1 cellular context compared by ENCODE assay signal in genomic region chr2:197704434-197705142, GRCh38.
TF ChIP-seq lines count a peak whose summit lies in the region.

No MANE protein-coding gene starts in this region.

TF ChIP-seq in HepG2, 621 proteins besides CTCF, POLR2A, EP300 and RAD21 (continued from another document and continues in another):
- TF ChIP-seq ZNF609 (CRISPR knock-in tag; IDR thresholded peaks at IDR 0.05; ENCODE audit: borderline replicate concordance): no peak
- no peak for TF ChIP-seq TEAD2 (CRISPR knock-in tag; IDR thresholded peaks at IDR 0.05)
- TF ChIP-seq MAFK (conservative IDR thresholded peaks at IDR 0.05 in 1 of 2, IDR thresholded peaks at IDR 0.05 in 1 of 2; ENCODE audit: low read length in 2 of 2): peak; percentile 20 to 26; a peak in 2 of 4 replicates
- no peak for TF ChIP-seq SRF (IDR thresholded peaks at IDR 0.05; ENCODE audit: low read depth, low read length)
- no peak; the same call in 1 of the 2 replicates for TF ChIP-seq ZNF839 (CRISPR knock-in tag; IDR thresholded peaks at IDR 0.05; ENCODE audit: borderline replicate concordance)
- no peak for TF ChIP-seq HMGA1 (CRISPR knock-in tag; conservative IDR thresholded peaks at IDR 0.05)
- TF ChIP-seq, protein P1, sequence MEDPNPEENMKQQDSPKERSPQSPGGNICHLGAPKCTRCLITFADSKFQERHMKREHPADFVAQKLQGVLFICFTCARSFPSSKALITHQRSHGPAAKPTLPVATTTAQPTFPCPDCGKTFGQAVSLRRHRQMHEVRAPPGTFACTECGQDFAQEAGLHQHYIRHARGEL (CRISPR knock-in tag; IDR thresholded peaks at IDR 0.05): no peak
- no peak for TF ChIP-seq FOXA1 (IDR thresholded peaks at IDR 0.05)
- TF ChIP-seq FOXA1 (CRISPR knock-in tag; IDR thresholded peaks at IDR 0.05): no peak
- no peak for TF ChIP-seq PRDM4 (CRISPR knock-in tag; IDR thresholded peaks at IDR 0.05; ENCODE audit: borderline replicate concordance)
- no peak for TF ChIP-seq GPN1 (CRISPR knock-in tag; IDR thresholded peaks at IDR 0.05; ENCODE audit: borderline replicate concordance)
- no peak for TF ChIP-seq KDM6A (CRISPR knock-in tag; IDR thresholded peaks at IDR 0.05; ENCODE audit: low read depth)
- TF ChIP-seq ZFP62 (CRISPR knock-in tag; IDR thresholded peaks at IDR 0.05): no peak
- no peak for TF ChIP-seq ZNF674 (CRISPR knock-in tag; IDR thresholded peaks at IDR 0.05; ENCODE audit: low read depth)
- TF ChIP-seq TFE3 (CRISPR knock-in tag; IDR thresholded peaks at IDR 0.05): no peak
- no peak; the same call in 1 of the 2 replicates for TF ChIP-seq KAT8 (CRISPR knock-in tag; IDR thresholded peaks at IDR 0.05)
- TF ChIP-seq FOXJ3 (CRISPR knock-in tag; IDR thresholded peaks at IDR 0.05; ENCODE audit: borderline replicate concordance): 0 out of 2 replicates have a peak, but pooled peaks have one; percentile 33
- no peak for TF ChIP-seq NR2F2 (IDR thresholded peaks at IDR 0.05; ENCODE audit: borderline replicate concordance, low read depth)
- TF ChIP-seq ZNF335 (CRISPR knock-in tag; IDR thresholded peaks at IDR 0.05): no peak
- TF ChIP-seq ZNF446 (CRISPR knock-in tag; IDR thresholded peaks at IDR 0.05): 0 out of 2 replicates have a peak, but pooled peaks have one; percentile 4
- TF ChIP-seq, protein P2, sequence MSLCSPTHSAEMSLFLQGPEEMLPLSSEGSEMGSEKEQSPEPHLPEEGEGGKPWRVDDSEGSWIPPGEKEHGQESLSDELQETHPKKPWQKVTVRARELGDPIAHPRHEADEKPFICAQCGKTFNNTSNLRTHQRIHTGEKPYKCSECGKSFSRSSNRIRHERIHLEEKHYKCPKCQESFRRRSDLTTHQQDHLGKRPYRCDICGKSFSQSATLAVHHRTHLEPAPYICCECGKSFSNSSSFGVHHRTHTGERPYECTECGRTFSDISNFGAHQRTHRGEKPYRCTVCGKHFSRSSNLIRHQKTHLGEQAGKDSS (CRISPR knock-in tag; IDR thresholded peaks at IDR 0.05; ENCODE audit: borderline replicate concordance, low read depth): no peak
- TF ChIP-seq FOXK2 (IDR thresholded peaks at IDR 0.05): no peak
- peak; percentile 49 for TF ChIP-seq RNF2 (conservative IDR thresholded peaks at IDR 0.05; ENCODE audit: low read depth)
- TF ChIP-seq ZEB1 (IDR thresholded peaks at IDR 0.05; ENCODE audit: insufficient replicate concordance, low read depth): no peak
- no peak for TF ChIP-seq GABPA (IDR thresholded peaks at IDR 0.05; ENCODE audit: low read depth, low read length)
- 0 out of 2 replicates have a peak, but pooled peaks have one; percentile 7 for TF ChIP-seq GABPA (CRISPR knock-in tag; IDR thresholded peaks at IDR 0.05; ENCODE audit: low read depth)
- TF ChIP-seq ZKSCAN1 (IDR thresholded peaks at IDR 0.05; ENCODE audit: low read length): no peak
- TF ChIP-seq PAX8 (CRISPR knock-in tag; IDR thresholded peaks at IDR 0.05; ENCODE audit: borderline replicate concordance): no peak
- TF ChIP-seq ZFP41 (CRISPR knock-in tag; IDR thresholded peaks at IDR 0.05; ENCODE audit: borderline replicate concordance): no peak
- no peak for TF ChIP-seq ZNF484 (CRISPR knock-in tag; IDR thresholded peaks at IDR 0.05; ENCODE audit: borderline replicate concordance, low read depth)
- no peak for TF ChIP-seq KDM5A (IDR thresholded peaks at IDR 0.05; ENCODE audit: borderline replicate concordance, low read length)
- no peak for TF ChIP-seq POLR2AphosphoS5 (IDR thresholded peaks at IDR 0.05; ENCODE audit: low read depth, low read length)
- TF ChIP-seq CAMTA2 (CRISPR knock-in tag; IDR thresholded peaks at IDR 0.05; ENCODE audit: borderline replicate concordance): no peak
- TF ChIP-seq ZNF614 (CRISPR knock-in tag; IDR thresholded peaks at IDR 0.05; ENCODE audit: borderline replicate concordance): 0 out of 2 replicates have a peak, but pooled peaks have one; percentile 5
- TF ChIP-seq NR2F1 (CRISPR knock-in tag; IDR thresholded peaks at IDR 0.05): peak in 1 of 2 experiments; percentile 19; a peak in 1 of 4 replicates
- TF ChIP-seq ZNF841 (CRISPR knock-in tag; IDR thresholded peaks at IDR 0.05; ENCODE audit: borderline replicate concordance): no peak
- TF ChIP-seq ZNF629 (CRISPR knock-in tag; conservative IDR thresholded peaks at IDR 0.05): no peak
- TF ChIP-seq ZNF660 (CRISPR knock-in tag; IDR thresholded peaks at IDR 0.05; ENCODE audit: borderline replicate concordance, low read depth): no peak
- TF ChIP-seq CBFB (CRISPR knock-in tag; IDR thresholded peaks at IDR 0.05): no peak
- TF ChIP-seq, protein P3, sequence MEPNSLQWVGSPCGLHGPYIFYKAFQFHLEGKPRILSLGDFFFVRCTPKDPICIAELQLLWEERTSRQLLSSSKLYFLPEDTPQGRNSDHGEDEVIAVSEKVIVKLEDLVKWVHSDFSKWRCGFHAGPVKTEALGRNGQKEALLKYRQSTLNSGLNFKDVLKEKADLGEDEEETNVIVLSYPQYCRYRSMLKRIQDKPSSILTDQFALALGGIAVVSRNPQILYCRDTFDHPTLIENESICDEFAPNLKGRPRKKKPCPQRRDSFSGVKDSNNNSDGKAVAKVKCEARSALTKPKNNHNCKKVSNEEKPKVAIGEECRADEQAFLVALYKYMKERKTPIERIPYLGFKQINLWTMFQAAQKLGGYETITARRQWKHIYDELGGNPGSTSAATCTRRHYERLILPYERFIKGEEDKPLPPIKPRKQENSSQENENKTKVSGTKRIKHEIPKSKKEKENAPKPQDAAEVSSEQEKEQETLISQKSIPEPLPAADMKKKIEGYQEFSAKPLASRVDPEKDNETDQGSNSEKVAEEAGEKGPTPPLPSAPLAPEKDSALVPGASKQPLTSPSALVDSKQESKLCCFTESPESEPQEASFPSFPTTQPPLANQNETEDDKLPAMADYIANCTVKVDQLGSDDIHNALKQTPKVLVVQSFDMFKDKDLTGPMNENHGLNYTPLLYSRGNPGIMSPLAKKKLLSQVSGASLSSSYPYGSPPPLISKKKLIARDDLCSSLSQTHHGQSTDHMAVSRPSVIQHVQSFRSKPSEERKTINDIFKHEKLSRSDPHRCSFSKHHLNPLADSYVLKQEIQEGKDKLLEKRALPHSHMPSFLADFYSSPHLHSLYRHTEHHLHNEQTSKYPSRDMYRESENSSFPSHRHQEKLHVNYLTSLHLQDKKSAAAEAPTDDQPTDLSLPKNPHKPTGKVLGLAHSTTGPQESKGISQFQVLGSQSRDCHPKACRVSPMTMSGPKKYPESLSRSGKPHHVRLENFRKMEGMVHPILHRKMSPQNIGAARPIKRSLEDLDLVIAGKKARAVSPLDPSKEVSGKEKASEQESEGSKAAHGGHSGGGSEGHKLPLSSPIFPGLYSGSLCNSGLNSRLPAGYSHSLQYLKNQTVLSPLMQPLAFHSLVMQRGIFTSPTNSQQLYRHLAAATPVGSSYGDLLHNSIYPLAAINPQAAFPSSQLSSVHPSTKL (CRISPR knock-in tag; IDR thresholded peaks at IDR 0.05): no peak
- peak; percentile 50; the same call in 1 of the 2 replicates for TF ChIP-seq CHD4 (IDR thresholded peaks at IDR 0.05; ENCODE audit: borderline replicate concordance, low read length)
- TF ChIP-seq BRD4 (CRISPR knock-in tag; IDR thresholded peaks at IDR 0.05): no peak
- TF ChIP-seq SUZ12 (IDR thresholded peaks at IDR 0.05; ENCODE audit: low read depth, low read length): no peak
- TF ChIP-seq SSRP1 (CRISPR knock-in tag; IDR thresholded peaks at IDR 0.05): no peak
- TF ChIP-seq, protein P4, sequence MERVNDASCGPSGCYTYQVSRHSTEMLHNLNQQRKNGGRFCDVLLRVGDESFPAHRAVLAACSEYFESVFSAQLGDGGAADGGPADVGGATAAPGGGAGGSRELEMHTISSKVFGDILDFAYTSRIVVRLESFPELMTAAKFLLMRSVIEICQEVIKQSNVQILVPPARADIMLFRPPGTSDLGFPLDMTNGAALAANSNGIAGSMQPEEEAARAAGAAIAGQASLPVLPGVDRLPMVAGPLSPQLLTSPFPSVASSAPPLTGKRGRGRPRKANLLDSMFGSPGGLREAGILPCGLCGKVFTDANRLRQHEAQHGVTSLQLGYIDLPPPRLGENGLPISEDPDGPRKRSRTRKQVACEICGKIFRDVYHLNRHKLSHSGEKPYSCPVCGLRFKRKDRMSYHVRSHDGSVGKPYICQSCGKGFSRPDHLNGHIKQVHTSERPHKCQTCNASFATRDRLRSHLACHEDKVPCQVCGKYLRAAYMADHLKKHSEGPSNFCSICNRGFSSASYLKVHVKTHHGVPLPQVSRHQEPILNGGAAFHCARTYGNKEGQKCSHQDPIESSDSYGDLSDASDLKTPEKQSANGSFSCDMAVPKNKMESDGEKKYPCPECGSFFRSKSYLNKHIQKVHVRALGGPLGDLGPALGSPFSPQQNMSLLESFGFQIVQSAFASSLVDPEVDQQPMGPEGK (CRISPR knock-in tag; IDR thresholded peaks at IDR 0.05): no peak
- peak; percentile 34; the same call in 1 of the 2 replicates for TF ChIP-seq ZSCAN20 (CRISPR knock-in tag; IDR thresholded peaks at IDR 0.05; ENCODE audit: borderline replicate concordance)
- TF ChIP-seq, protein P5, sequence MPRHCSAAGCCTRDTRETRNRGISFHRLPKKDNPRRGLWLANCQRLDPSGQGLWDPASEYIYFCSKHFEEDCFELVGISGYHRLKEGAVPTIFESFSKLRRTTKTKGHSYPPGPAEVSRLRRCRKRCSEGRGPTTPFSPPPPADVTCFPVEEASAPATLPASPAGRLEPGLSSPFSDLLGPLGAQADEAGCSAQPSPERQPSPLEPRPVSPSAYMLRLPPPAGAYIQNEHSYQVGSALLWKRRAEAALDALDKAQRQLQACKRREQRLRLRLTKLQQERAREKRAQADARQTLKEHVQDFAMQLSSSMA (CRISPR knock-in tag; IDR thresholded peaks at IDR 0.05): no peak
- no peak for TF ChIP-seq E2F1 (CRISPR knock-in tag; IDR thresholded peaks at IDR 0.05)
